8 cellular contexts compared by ENCODE assay signal in genomic region chr7:87345166-87345927, GRCh38. TPM values are rescaled to one million over a fixed set of nuclear protein-coding genes. Genes with fewer than 3 reads are reported as not detected.
DNase-seq lines count a peak whose midpoint lies in the region; ATAC-seq and TF ChIP-seq lines count a peak whose summit lies in the region.

Gene CROT (plus strand): TSS chr7:87345664. CDS start chr7:87349069, 3,405 bp downstream.

- H3K79me2 ChIP-seq in DOHH2 (ENCODE audit: control insufficient read depth, low read length) (peaks cover 16% of the 10 kb centered on the region), Karpas-422 (ENCODE audit: low read length) (peaks cover 55% of the 10 kb centered on the region)

- peak within 1 kb of the TSS; percentile 93 for H3K4me2 ChIP-seq in DOHH2 (ENCODE audit: low read length)
- peak within 1 kb of the TSS; percentile 96 for H3K4me2 ChIP-seq in Karpas-422 (ENCODE audit: low read depth, low read length, poor library complexity, severe bottlenecking)

- H3K27me3 ChIP-seq in DOHH2 (ENCODE audit: control insufficient read depth, low read length) (no peaks in the 10 kb centered on the region), Karpas-422 (ENCODE audit: low read length) (no peaks in the 10 kb centered on the region)

- no peaks in the 10 kb centered on the region for H4K20me1 ChIP-seq in DOHH2 (ENCODE audit: control insufficient read depth, insufficient read depth, low read depth, low read length)
- H4K20me1 ChIP-seq in Karpas-422 (ENCODE audit: insufficient read depth, low read depth, low read length), result no peaks in the 10 kb centered on the region

- H3K27me3 Mint-ChIP-seq in activated T-helper 17 cell treated with anti-CD3 and anti-CD28 coated beads, Interleukin-2, amount 50 U/mL, for 72 hours, result no peaks in the 10 kb centered on the region
- H3K27me3 Mint-ChIP-seq in naive thymus-derived CD8-positive, alpha-beta T cell, result no peaks in the 10 kb centered on the region
- no peaks in the 10 kb centered on the region for H3K27me3 Mint-ChIP-seq in stimulated activated naive B cell treated with anti-CD40 and anti-IgM and Interleukin-4, amounts not matched to agents 10 μg/mL and 1 μg/mL and 100 μg/mL, for 72 hours

- H3K36me3 Mint-ChIP-seq in activated T-helper 17 cell treated with anti-CD3 and anti-CD28 coated beads, Interleukin-2, amount 50 U/mL, for 72 hours (ENCODE audit: low read depth), result peaks cover 28% of the 10 kb centered on the region
- H3K36me3 Mint-ChIP-seq in naive thymus-derived CD8-positive, alpha-beta T cell, result peaks cover 0 to 33% (median 22%) of the 10 kb centered on the region in 3 donors
- peaks cover 12 to 18% of the 10 kb centered on the region in 2 donors for H3K36me3 Mint-ChIP-seq in stimulated activated naive B cell treated with anti-CD40 and anti-IgM and Interleukin-4, amounts not matched to agents 10 μg/mL and 1 μg/mL and 100 μg/mL, for 72 hours

- H2AFZ ChIP-seq in Karpas-422 (ENCODE audit: low read length), result peak within 1 kb of the TSS; percentile 84

- H3K4me3 ChIP-seq in DOHH2 (ENCODE audit: low read length) (peak within 1 kb of the TSS; percentile 93), Karpas-422 (ENCODE audit: low read length) (peak within 1 kb of the TSS; percentile 87), fibroblast of mammary gland (ENCODE audit: control insufficient read depth, low read depth, low read length) (peak within 1 kb of the TSS; percentile 79)

- no peaks in the 10 kb centered on the region for H3F3A ChIP-seq in DOHH2 (ENCODE audit: control insufficient read depth, insufficient read depth)

- no peaks in the 10 kb centered on the region for H3K9me2 ChIP-seq in DOHH2 (replicated peaks; ENCODE audit: control insufficient read depth, low read length)
- H3K9me2 ChIP-seq in Karpas-422 (replicated peaks; ENCODE audit: insufficient read depth, low read length), result no peaks in the 10 kb centered on the region

- H3K27ac Mint-ChIP-seq in activated T-helper 17 cell treated with anti-CD3 and anti-CD28 coated beads, Interleukin-2, amount 50 U/mL, for 72 hours, result peak within 1 kb of the TSS; percentile 88
- peak within 1 kb of the TSS; percentile 81 to 98 (median 96) for H3K27ac Mint-ChIP-seq in naive thymus-derived CD8-positive, alpha-beta T cell
- peak within 1 kb of the TSS; percentile 94 for H3K27ac Mint-ChIP-seq in stimulated activated naive B cell treated with anti-CD40 and anti-IgM and Interleukin-4, amounts not matched to agents 10 μg/mL and 1 μg/mL and 100 μg/mL, for 72 hours

- TF ChIP-seq CTCF in DOHH2 (IDR thresholded peaks at IDR 0.05; ENCODE audit: low read depth, low read length, poor library complexity, severe bottlenecking) (no peak), fibroblast of mammary gland (conservative IDR thresholded peaks at IDR 0.05; ENCODE audit: control insufficient read depth, insufficient read depth, low read depth, low read length) (no peak)

- H3K9me3 ChIP-seq in DOHH2 (ENCODE audit: control insufficient read depth, insufficient read depth, low read length) (no peaks in the 10 kb centered on the region), Karpas-422 (ENCODE audit: low read length) (no peaks in the 10 kb centered on the region)

- DNase-seq in Karpas-422 (peak; percentile 98), RKO (ENCODE audit: low spot score) (peak; percentile 92), fibroblast of mammary gland (ENCODE audit: low read depth) (peak; percentile 90)
- peak; percentile 89 to 96 (median 92) for DNase-seq in naive thymus-derived CD8-positive, alpha-beta T cell
- peak; percentile 94 for DNase-seq in stimulated activated naive B cell treated with anti-CD40 and anti-IgM and Interleukin-4, amounts not matched to agents 10 μg/mL and 1 μg/mL and 100 μg/mL, for 72 hours

- H3K27ac ChIP-seq in DOHH2 (ENCODE audit: low read depth, low read length) (no peak within 1 kb of the TSS), Karpas-422 (ENCODE audit: low read length) (peak within 1 kb of the TSS; percentile 78)

- ATAC-seq in GM21825 (IDR thresholded peaks at IDR 0.05; ENCODE audit: unreplicated experiment), result peak; percentile 98
- ATAC-seq in activated T-helper 17 cell treated with anti-CD3 and anti-CD28 coated beads, Interleukin-2, amount 50 U/mL, for 72 hours (replicated peaks), result peak; percentile 98
- ATAC-seq in naive thymus-derived CD8-positive, alpha-beta T cell, result peak; percentile 95 to 96
- ATAC-seq in stimulated activated naive B cell treated with anti-CD40 and anti-IgM and Interleukin-4, amounts not matched to agents 10 μg/mL and 1 μg/mL and 100 μg/mL, for 72 hours (replicated peaks), result peak; percentile 99 to 100

- peak within 1 kb of the TSS; percentile 86 for H3K9ac ChIP-seq in Karpas-422 (ENCODE audit: low read length)

- POLR2A ChIA-PET in naive thymus-derived CD8-positive, alpha-beta T cell (lab: Charles Lee), result interaction anchor here (0.7 to 2.3 kb wide), 9 partner anchors 9 to 283 kb away, joined by 3 to 11 read pairs (median 5); partner anchors contain the start of genes ABCB1, DMTF1 and RUNDC3B

- H3K4me3 Mint-ChIP-seq in activated T-helper 17 cell treated with anti-CD3 and anti-CD28 coated beads, Interleukin-2, amount 50 U/mL, for 72 hours, result peak within 1 kb of the TSS; percentile 93
- H3K4me3 Mint-ChIP-seq in naive thymus-derived CD8-positive, alpha-beta T cell, result peak within 1 kb of the TSS; percentile 92 to 99 (median 96)
- H3K4me3 Mint-ChIP-seq in stimulated activated naive B cell treated with anti-CD40 and anti-IgM and Interleukin-4, amounts not matched to agents 10 μg/mL and 1 μg/mL and 100 μg/mL, for 72 hours, result peak within 1 kb of the TSS; percentile 95 to 96

- peaks cover 11% of the 10 kb centered on the region for H3K4me1 Mint-ChIP-seq in activated T-helper 17 cell treated with anti-CD3 and anti-CD28 coated beads, Interleukin-2, amount 50 U/mL, for 72 hours
- H3K4me1 Mint-ChIP-seq in naive thymus-derived CD8-positive, alpha-beta T cell, result peaks cover 7 to 53% (median 44%) of the 10 kb centered on the region in 4 donors
- H3K4me1 Mint-ChIP-seq in stimulated activated naive B cell treated with anti-CD40 and anti-IgM and Interleukin-4, amounts not matched to agents 10 μg/mL and 1 μg/mL and 100 μg/mL, for 72 hours, result peaks cover 6 to 24% of the 10 kb centered on the region in 2 donors

- H3K9me3 Mint-ChIP-seq in activated T-helper 17 cell treated with anti-CD3 and anti-CD28 coated beads, Interleukin-2, amount 50 U/mL, for 72 hours, result no peaks in the 10 kb centered on the region
- no peaks in the 10 kb centered on the region for H3K9me3 Mint-ChIP-seq in naive thymus-derived CD8-positive, alpha-beta T cell
- H3K9me3 Mint-ChIP-seq in stimulated activated naive B cell treated with anti-CD40 and anti-IgM and Interleukin-4, amounts not matched to agents 10 μg/mL and 1 μg/mL and 100 μg/mL, for 72 hours, result no peaks in the 10 kb centered on the region

- H3K4me1 ChIP-seq in DOHH2 (ENCODE audit: control insufficient read depth, low read length), result peaks cover 28% of the 10 kb centered on the region
- peaks cover 41% of the 10 kb centered on the region for H3K4me1 ChIP-seq in Karpas-422 (ENCODE audit: low read length)

- H3K36me3 ChIP-seq in DOHH2 (ENCODE audit: control insufficient read depth, low read length), result peaks cover 24% of the 10 kb centered on the region
- peaks cover 26% of the 10 kb centered on the region for H3K36me3 ChIP-seq in Karpas-422 (ENCODE audit: insufficient read depth, low read length)

RNA-seq across cellular contexts. Expression of gene CROT, which starts in this region (rescaled TPM):
- total RNA-seq in Karpas-422 (2014; rRNA removed; shearing (Covaris generic); ENCODE audit: low replicate concordance), result 11.8 and 15.3 TPM in 2 replicates
- 1 to 10 TPM; 9.2 to 9.3 TPM for total RNA-seq in activated T-helper 17 cell treated with anti-CD3 and anti-CD28 coated beads, Interleukin-2, amount 50 U/mL, for 72 hours
- 10 to 100 TPM; 14.8 to 16.9 TPM for total RNA-seq in naive thymus-derived CD8-positive, alpha-beta T cell
- polyA plus RNA-seq in naive thymus-derived CD8-positive, alpha-beta T cell, result 1 to 10 TPM; 3.2 to 5.3 (median 4.4) TPM
